In genomic region chr11:92911478-92911877, GRCh38 we compare ENCODE assay signal across 17 cellular contexts. TPM values are rescaled to one million over a fixed set of nuclear protein-coding genes. Genes with fewer than 3 reads are reported as not detected.
"Had no signal": no experiment of that assay in that cellular context is flagged by ENCODE, and none has a peak within 500 bp of the region (broad histone marks: within the 10 kb centered on the region; RNA-seq: fewer than 3 reads in every experiment).

No MANE protein-coding gene starts in this region.

- H3K36me3 ChIP-seq: ovary, upper lobe of left lung had no signal

- H3K27ac ChIP-seq: hepatocyte, ovary, upper lobe of left lung had no signal

- ATAC-seq: activated T-cell treated with anti-CD3 and anti-CD28 coated beads, Interleukin-2, amount 50 U/mL, for 4 hours; left ventricle myocardium superior had no signal

- H3K9me3 ChIP-seq: ovary, upper lobe of left lung had no signal

- DNase-seq: activated CD4-positive, alpha-beta memory T cell treated with anti-CD3 and anti-CD28 coated beads for 36 hours; activated CD4-positive, alpha-beta T cell treated with anti-CD3 and anti-CD28 coated beads for 1 hour; activated gamma-delta T cell; activated T-cell treated with anti-CD3 and anti-CD28 coated beads, Interleukin-2, amount 50 U/mL, for 4 hours; amygdala; dermis blood vessel endothelial cell; kidney; left ventricle myocardium superior; mesenchymal stem cell; ovary; stimulated activated CD4-positive, alpha-beta T cell treated with anti-CD3 and anti-CD28 coated beads, Interleukin-2, amount 100 ng/mL, for 48 hours; stimulated activated naive CD4-positive, alpha-beta T cell treated with Interleukin-2 at 50 U/mL for 16 hours; upper lobe of left lung had no signal

- H3K27me3 ChIP-seq: hepatocyte, ovary, upper lobe of left lung had no signal

- H3K4me1 ChIP-seq: upper lobe of left lung had no signal

- H3K4me3 ChIP-seq: hepatocyte, ovary, upper lobe of left lung had no signal

RNA-seq across cellular contexts. Expression of gene MTNR1B, which starts 58.0 kb away (rescaled TPM):
- total RNA-seq: activated CD4-positive, alpha-beta memory T cell treated with anti-CD3 and anti-CD28 coated beads for 36 hours; activated T-cell treated with anti-CD3 and anti-CD28 coated beads, Interleukin-2, amount 50 U/mL, for 4 hours; cerebellum; dermis blood vessel endothelial cell; epithelial cell of proximal tubule; kidney; left ventricle myocardium superior; neural crest cell; ovary; upper lobe of left lung had no signal
- polyA plus RNA-seq: ovary had no signal
